ENCODE assay signal across 13 cellular contexts in genomic region chr15:73921257-73921890, GRCh38. TPM values are rescaled to one million over a fixed set of nuclear protein-coding genes. Genes with fewer than 3 reads are reported as not detected.
DNase-seq lines count a peak whose midpoint lies in the region; ATAC-seq and TF ChIP-seq lines count a peak whose summit lies in the region.
"Had no signal": no experiment of that assay in that cellular context is flagged by ENCODE, and none has a peak within 500 bp of the region (broad histone marks: within the 10 kb centered on the region; RNA-seq: fewer than 3 reads in every experiment).

No MANE protein-coding gene starts in this region.

- H3K4me1 Mint-ChIP-seq in stimulated activated naive CD8-positive, alpha-beta T cell treated with anti-CD3 and anti-CD28 coated beads, Interleukin-15, Interleukin-2, amounts not matched to agents 100 ng/mL and 50 ng/mL, for 24 hours (ENCODE audit: low read depth), result peaks cover 38% of the 10 kb centered on the region
- H3K4me1 Mint-ChIP-seq in stimulated activated naive CD8-positive, alpha-beta T cell treated with anti-CD3 and anti-CD28 coated beads, Interleukin-15, amount 100 ng/mL, for 72 hours, result peaks cover 45% of the 10 kb centered on the region
- peaks cover 53% of the 10 kb centered on the region for H3K4me1 Mint-ChIP-seq in activated CD4-positive, alpha-beta memory T cell treated with anti-CD3 and anti-CD28 coated beads for 36 hours (ENCODE audit: low read depth)
- peaks cover 17% of the 10 kb centered on the region for H3K4me1 Mint-ChIP-seq in Calu3 (ENCODE audit: low read depth, unreplicated experiment)

- POLR2A ChIA-PET in activated CD4-positive, alpha-beta memory T cell treated with anti-CD3 and anti-CD28 coated beads for 36 hours (lab: Charles Lee), result no interaction called here

- TF ChIP-seq CTCF in left ventricle myocardium inferior (IDR thresholded peaks at IDR 0.05; ENCODE audit: borderline replicate concordance) (no peak), psoas muscle (IDR thresholded peaks at IDR 0.05) (no peak), Calu3 (IDR thresholded peaks at IDR 0.05; ENCODE audit: unreplicated experiment) (no peak)

- CTCF ChIA-PET in activated CD4-positive, alpha-beta memory T cell treated with anti-CD3 and anti-CD28 coated beads for 36 hours (lab: Charles Lee), result interaction anchor here (1.1 to 2.4 kb wide), 2 partner anchors 13 to 14 kb away, joined by 7 to 11 read pairs; no protein-coding TSS in a partner anchor
- CTCF ChIA-PET in Calu3 (lab: Charles Lee), result no interaction called here

- H3K36me3 ChIP-seq in left ventricle myocardium inferior (no peaks in the 10 kb centered on the region), psoas muscle (ENCODE audit: insufficient read depth in 1 of 2, low read depth in 1 of 2) (no peaks in the 10 kb centered on the region)

- no peak for DNase-seq in stimulated activated naive CD8-positive, alpha-beta T cell treated with anti-CD3 and anti-CD28 coated beads, Interleukin-15, amount 100 ng/mL, for 72 hours
- peak; percentile 58 for DNase-seq in activated CD4-positive, alpha-beta memory T cell treated with anti-CD3 and anti-CD28 coated beads for 36 hours
- DNase-seq in left ventricle myocardium inferior (peak; percentile 81), psoas muscle (no peak), KG1 (lab: John Stamatoyannopoulos, UW) (no peak), Calu3 (no peak)
- DNase-seq: amygdala, C1 segment of cervical spinal cord, hypothalamus had no signal

- peaks cover 2% of the 10 kb centered on the region for H3K9me3 ChIP-seq in left ventricle myocardium inferior (replicated peaks)
- H3K9me3 ChIP-seq in psoas muscle, result no peaks in the 10 kb centered on the region

- no peak for ATAC-seq in stimulated activated naive CD8-positive, alpha-beta T cell treated with anti-CD3 and anti-CD28 coated beads, Interleukin-15, amount 100 ng/mL, for 72 hours
- ATAC-seq in psoas muscle, result no peak
- ATAC-seq in GM19397 (IDR thresholded peaks at IDR 0.05; ENCODE audit: unreplicated experiment), result no peak

- no TSS peak for BruUV-seq in Calu3 (replicated peaks; lab: Mats Ljungman, UMichigan)

- H3K27me3 Mint-ChIP-seq in stimulated activated naive CD8-positive, alpha-beta T cell treated with anti-CD3 and anti-CD28 coated beads, Interleukin-15, Interleukin-2, amounts not matched to agents 100 ng/mL and 50 ng/mL, for 24 hours, result no peaks in the 10 kb centered on the region
- H3K27me3 Mint-ChIP-seq in stimulated activated naive CD8-positive, alpha-beta T cell treated with anti-CD3 and anti-CD28 coated beads, Interleukin-15, amount 100 ng/mL, for 72 hours, result peaks cover 6% of the 10 kb centered on the region
- H3K27me3 Mint-ChIP-seq in activated CD4-positive, alpha-beta memory T cell treated with anti-CD3 and anti-CD28 coated beads for 36 hours, result no peaks in the 10 kb centered on the region
- peaks cover 25% of the 10 kb centered on the region for H3K27me3 Mint-ChIP-seq in Calu3 (ENCODE audit: unreplicated experiment)

- intact Hi-C loops in activated CD4-positive, alpha-beta memory T cell treated with anti-CD3 and anti-CD28 coated beads for 36 hours (cut with micrococcal nuclease), result loop anchor here (2.0 kb wide), 1 partner anchor 43 kb away; no protein-coding TSS in a partner anchor
- intact Hi-C loops in left ventricle myocardium inferior (cut with micrococcal nuclease) (no loop called here), psoas muscle (cut with DNase I) (no loop called here), Calu3 (cut with micrococcal nuclease; ENCODE audit: unreplicated experiment) (no loop called here)

- peak overlapping the region; percentile 2 for H3K27ac Mint-ChIP-seq in stimulated activated naive CD8-positive, alpha-beta T cell treated with anti-CD3 and anti-CD28 coated beads, Interleukin-15, Interleukin-2, amounts not matched to agents 100 ng/mL and 50 ng/mL, for 24 hours
- H3K27ac Mint-ChIP-seq in stimulated activated naive CD8-positive, alpha-beta T cell treated with anti-CD3 and anti-CD28 coated beads, Interleukin-15, amount 100 ng/mL, for 72 hours, result no peak overlapping the region
- peak overlapping the region; percentile 81 for H3K27ac Mint-ChIP-seq in activated CD4-positive, alpha-beta memory T cell treated with anti-CD3 and anti-CD28 coated beads for 36 hours
- no peak overlapping the region for H3K27ac Mint-ChIP-seq in Calu3 (ENCODE audit: unreplicated experiment)

- H3K27ac ChIP-seq in left ventricle myocardium inferior (replicated peaks) (peak overlapping the region; percentile 87), psoas muscle (no peak overlapping the region)
- H3K27ac ChIP-seq: parathyroid adenoma had no signal

- 60 to 71% (median 67%) methylated on average over 3 of the region's 3 CpGs for WGBS in psoas muscle, 3 donors

- H3K27me3 ChIP-seq in left ventricle myocardium inferior (ENCODE audit: low read depth) (no peaks in the 10 kb centered on the region), psoas muscle (ENCODE audit: insufficient read depth in 3 of 3, low read length in 2 of 3) (peaks cover 0 to 2% (median 0%) of the 10 kb centered on the region in 3 donors)

- H3K9me3 Mint-ChIP-seq in stimulated activated naive CD8-positive, alpha-beta T cell treated with anti-CD3 and anti-CD28 coated beads, Interleukin-15, Interleukin-2, amounts not matched to agents 100 ng/mL and 50 ng/mL, for 24 hours, result peaks cover 10% of the 10 kb centered on the region
- H3K9me3 Mint-ChIP-seq in stimulated activated naive CD8-positive, alpha-beta T cell treated with anti-CD3 and anti-CD28 coated beads, Interleukin-15, amount 100 ng/mL, for 72 hours, result peaks cover 8 to 10% of the 10 kb centered on the region in 2 donors
- peaks cover 12% of the 10 kb centered on the region for H3K9me3 Mint-ChIP-seq in activated CD4-positive, alpha-beta memory T cell treated with anti-CD3 and anti-CD28 coated beads for 36 hours
- peaks cover 5% of the 10 kb centered on the region for H3K9me3 Mint-ChIP-seq in Calu3 (ENCODE audit: low read depth, unreplicated experiment)

- peaks cover 17% of the 10 kb centered on the region for H3K36me3 Mint-ChIP-seq in stimulated activated naive CD8-positive, alpha-beta T cell treated with anti-CD3 and anti-CD28 coated beads, Interleukin-15, Interleukin-2, amounts not matched to agents 100 ng/mL and 50 ng/mL, for 24 hours (ENCODE audit: low read depth)
- H3K36me3 Mint-ChIP-seq in activated CD4-positive, alpha-beta memory T cell treated with anti-CD3 and anti-CD28 coated beads for 36 hours, result peaks cover 16% of the 10 kb centered on the region
- no peaks in the 10 kb centered on the region for H3K36me3 Mint-ChIP-seq in Calu3 (ENCODE audit: insufficient read depth, unreplicated experiment)

- H3K4me3 Mint-ChIP-seq in stimulated activated naive CD8-positive, alpha-beta T cell treated with anti-CD3 and anti-CD28 coated beads, Interleukin-15, Interleukin-2, amounts not matched to agents 100 ng/mL and 50 ng/mL, for 24 hours, result no peak overlapping the region
- no peak overlapping the region for H3K4me3 Mint-ChIP-seq in stimulated activated naive CD8-positive, alpha-beta T cell treated with anti-CD3 and anti-CD28 coated beads, Interleukin-15, amount 100 ng/mL, for 72 hours
- no peak overlapping the region for H3K4me3 Mint-ChIP-seq in activated CD4-positive, alpha-beta memory T cell treated with anti-CD3 and anti-CD28 coated beads for 36 hours
- H3K4me3 Mint-ChIP-seq in Calu3 (ENCODE audit: low read depth, unreplicated experiment), result no peak overlapping the region

- H3K4me1 ChIP-seq in left ventricle myocardium inferior, result peaks cover 67% of the 10 kb centered on the region
- peaks cover 25% of the 10 kb centered on the region for H3K4me1 ChIP-seq in psoas muscle

- H3K4me3 ChIP-seq in left ventricle myocardium inferior (no peak overlapping the region), psoas muscle (no peak overlapping the region)

RNA-seq across cellular contexts. Expression of gene LOXL1, which starts 4.9 kb away (rescaled TPM):
- total RNA-seq in activated CD4-positive, alpha-beta memory T cell treated with anti-CD3 and anti-CD28 coated beads for 36 hours, result 1 to 10 TPM; 2.5 to 3.3 TPM
- total RNA-seq in left ventricle myocardium inferior (31.9 TPM), psoas muscle (1 to 10 TPM; 5.1 to 8.7 (median 6.3) TPM), Calu3 (2022) (2.1 and 2.2 TPM in 2 replicates)
- polyA plus RNA-seq in psoas muscle, result 1 to 10 TPM; 1.6 to 5.1 (median 4.3) TPM

RNA-seq across cellular contexts. Expression of gene TBC1D21, which starts 48.0 kb away (rescaled TPM):
- total RNA-seq in activated CD4-positive, alpha-beta memory T cell treated with anti-CD3 and anti-CD28 coated beads for 36 hours, result not detected
- total RNA-seq in left ventricle myocardium inferior (not detected), psoas muscle (not detected), Calu3 (2022) (not detected in 2 replicates)
- polyA plus RNA-seq in psoas muscle, result not detected
- total RNA-seq: lung microvascular endothelial cell had no signal

Comparison
In these comparisons a context has a peak if more than half of its experiments do, and no peak if none do; other contexts are left out.
1. H3K27ac Mint-ChIP-seq: peak in stimulated activated naive CD8-positive, alpha-beta T cell treated with anti-CD3 and anti-CD28 coated beads, Interleukin-15, Interleukin-2, amounts not matched to agents 100 ng/mL and 50 ng/mL, for 24 hours (single experiment) and activated CD4-positive, alpha-beta memory T cell treated with anti-CD3 and anti-CD28 coated beads for 36 hours (single experiment); none in stimulated activated naive CD8-positive, alpha-beta T cell treated with anti-CD3 and anti-CD28 coated beads, Interleukin-15, amount 100 ng/mL, for 72 hours (0 of 2) and Calu3 (single experiment).
2. DNase-seq: peak in activated CD4-positive, alpha-beta memory T cell treated with anti-CD3 and anti-CD28 coated beads for 36 hours (single experiment) and left ventricle myocardium inferior (single experiment); none in stimulated activated naive CD8-positive, alpha-beta T cell treated with anti-CD3 and anti-CD28 coated beads, Interleukin-15, amount 100 ng/mL, for 72 hours (0 of 2), psoas muscle (0 of 2), KG1 (single experiment) and Calu3 (single experiment).